In genomic region chr1:76635784-76636183, GRCh38 we compare ENCODE assay signal across 20 cellular contexts.
DNase-seq lines count a peak whose midpoint lies in the region; ATAC-seq and TF ChIP-seq lines count a peak whose summit lies in the region.
"Had no signal": no experiment of that assay in that cellular context is flagged by ENCODE, and none has a peak within 500 bp of the region (broad histone marks: within the 10 kb centered on the region; RNA-seq: fewer than 3 reads in every experiment).

No MANE protein-coding gene starts in this region.

- no peak overlapping the region for H2AK9ac ChIP-seq in IMR-90 (replicated peaks; ENCODE audit: low read depth, low read length, poor library complexity)

- CTCF ChIA-PET in IMR-90 (lab: Yijun Ruan, JAX) = interaction anchor here (0.6 kb wide), 1 partner anchor 481 kb away, joined by 3 read pairs; no protein-coding TSS in a partner anchor

- H3K4me1 Mint-ChIP-seq in osteocyte (ENCODE audit: unreplicated experiment) = peaks cover 18% of the 10 kb centered on the region

- H3K4me2 ChIP-seq in IMR-90 (ENCODE audit: low read depth, low read length) = no peak overlapping the region
- no peak overlapping the region for H3K4me2 ChIP-seq in Karpas-422 (ENCODE audit: low read depth, low read length, poor library complexity, severe bottlenecking)

- no peaks in the 10 kb centered on the region for H3K36me3 ChIP-seq in IMR-90 (ENCODE audit: control insufficient read depth, insufficient read depth, low read length)
- no peaks in the 10 kb centered on the region for H3K36me3 ChIP-seq in Karpas-422 (ENCODE audit: insufficient read depth, low read length)
- H3K36me3 ChIP-seq: SJCRH30 had no signal

- intact Hi-C loops in IMR-90 (cut with micrococcal nuclease) = no loop called here

- H3K14ac ChIP-seq in IMR-90 (replicated peaks; ENCODE audit: low read depth, low read length) = no peak overlapping the region

- no peak overlapping the region for H2BK15ac ChIP-seq in IMR-90 (ENCODE audit: low read depth, low read length)

- peak; percentile 26 for DNase-seq in ELR (ENCODE audit: low read depth)
- no peak for DNase-seq in IMR-90
- DNase-seq in dedifferentiated amniotic fluid mesenchymal stem cell (ENCODE audit: extremely low spot score) = peak; percentile 54
- DNase-seq in osteocyte (ENCODE audit: extremely low spot score, unreplicated experiment) = no peak
- no peak for DNase-seq in Karpas-422
- no peak for DNase-seq in NOMO-1 treated with dmso at 0.1 percent for 144 hours (lab: John Stamatoyannopoulos, UW; ENCODE audit: unreplicated experiment)
- DNase-seq: ACHN; C1 segment of cervical spinal cord; CD8-positive, alpha-beta memory T cell; DMS79; KG1; NCI-H1048; NCI-H1436; NCI-H2029 treated with DMSO at 0.1 percent for 48 hours; NCI-H2171; NCI-H526; SJCRH30 had no signal

- H2BK20ac ChIP-seq in IMR-90 (ENCODE audit: low read depth, low read length) = no peak overlapping the region

- no peak overlapping the region for H4K8ac ChIP-seq in IMR-90 (ENCODE audit: low read depth in 2 of 2, low read length in 2 of 2)

- ATAC-seq in IMR-90 (ENCODE audit: low read depth) = peak; percentile 29; the same call in 1 of the 2 replicates
- no peak for ATAC-seq in HG03135 (IDR thresholded peaks at IDR 0.05; ENCODE audit: unreplicated experiment)
- ATAC-seq: HCT116, HepG2 had no signal

- no peak overlapping the region for H3K27ac Mint-ChIP-seq in osteocyte (ENCODE audit: unreplicated experiment)
- H3K27ac Mint-ChIP-seq: CD8-positive, alpha-beta memory T cell had no signal

- no peak overlapping the region for H3K4me3 Mint-ChIP-seq in osteocyte (ENCODE audit: unreplicated experiment)

- WGBS in IMR-90 (ENCODE audit: extremely low coverage in 2 of 2, insufficient read length in 1 of 2), 2 experiments = no CpG with 5 or more reads among the region's 2 CpGs

- no peak overlapping the region for H3K18ac ChIP-seq in IMR-90 (ENCODE audit: low read depth, low read length)

- TF ChIP-seq CTCF in IMR-90 (conservative IDR thresholded peaks at IDR 0.05; ENCODE audit: low read depth, low read length) (no peak), osteocyte (IDR thresholded peaks at IDR 0.05) (no peak)

- no peak overlapping the region for H4K5ac ChIP-seq in IMR-90 (ENCODE audit: low read depth, low read length)

- in situ Hi-C loops in IMR-90 (cut with MboI; ENCODE audit: low sequenced_read_pairs) = no loop called here

- H2BK120ac ChIP-seq in IMR-90 (ENCODE audit: low read depth, low read length) = no peak overlapping the region

- no peaks in the 10 kb centered on the region for H3K9me1 ChIP-seq in IMR-90 (ENCODE audit: insufficient read depth, low read length)

- H3K79me1 ChIP-seq in IMR-90 (ENCODE audit: low read depth in 1 of 2, low read length in 2 of 2) = no peaks in the 10 kb centered on the region

- dilution Hi-C loops in IMR-90 (cut with HindIII; ENCODE audit: low sequenced_read_pairs, unreplicated experiment) = no loop called here

- H3K36me3 Mint-ChIP-seq in osteocyte (ENCODE audit: unreplicated experiment) = no peaks in the 10 kb centered on the region
- H3K36me3 Mint-ChIP-seq: CD8-positive, alpha-beta memory T cell had no signal

- H3K27ac ChIP-seq in IMR-90 (ENCODE audit: insufficient read depth, low read length) = no peak overlapping the region
- H3K27ac ChIP-seq in Karpas-422 (ENCODE audit: low read length) = no peak overlapping the region
- H3K27ac ChIP-seq: SJCRH30 had no signal

- no peak overlapping the region for H2BK5ac ChIP-seq in IMR-90 (ENCODE audit: low read depth, low read length, poor library complexity, severe bottlenecking)

- H3K4me3 ChIP-seq in IMR-90 (ENCODE audit: insufficient read depth, low read depth, low read length) (no peak overlapping the region), Karpas-422 (ENCODE audit: low read length) (no peak overlapping the region)
- H3K4me3 ChIP-seq: SJCRH30 had no signal

- POLR2A ChIA-PET in IMR-90 (lab: Charles Lee; ENCODE audit: unreplicated experiment) = no interaction called here

- H2AK5ac ChIP-seq in IMR-90 (ENCODE audit: low read depth, low read length) = no peak overlapping the region

- no peaks in the 10 kb centered on the region for H3K79me2 ChIP-seq in Karpas-422 (ENCODE audit: low read length)

- H2AFZ ChIP-seq in IMR-90 (replicated peaks; ENCODE audit: low read length, poor library complexity) (no peak overlapping the region), Karpas-422 (ENCODE audit: low read length) (no peak overlapping the region)

- H3K9me3 Mint-ChIP-seq in osteocyte (ENCODE audit: unreplicated experiment) = no peaks in the 10 kb centered on the region

- no peak for TF ChIP-seq POLR2A in IMR-90 (IDR thresholded peaks at IDR 0.05; ENCODE audit: low read depth, low read length)

- H3K23ac ChIP-seq in IMR-90 (ENCODE audit: low read depth, low read length) = no peak overlapping the region

- H3K9me3 ChIP-seq in IMR-90 (ENCODE audit: control insufficient read depth, insufficient read depth, low read length) (no peaks in the 10 kb centered on the region), Karpas-422 (ENCODE audit: low read length) (no peaks in the 10 kb centered on the region)
- H3K9me3 ChIP-seq: SJCRH30 had no signal

- H3K4me1 ChIP-seq in IMR-90 (ENCODE audit: control insufficient read depth, insufficient read depth, low read length) (no peaks in the 10 kb centered on the region), Karpas-422 (ENCODE audit: low read length) (no peaks in the 10 kb centered on the region)
- H3K4me1 ChIP-seq: SJCRH30 had no signal

- H3K27me3 Mint-ChIP-seq in osteocyte (ENCODE audit: unreplicated experiment) = no peaks in the 10 kb centered on the region

- no peak for TF ChIP-seq RAD21 in IMR-90 (IDR thresholded peaks at IDR 0.05; ENCODE audit: low read length)

- no peak overlapping the region for H3K9ac ChIP-seq in IMR-90 (ENCODE audit: low read depth, low read length)
- H3K9ac ChIP-seq in Karpas-422 (ENCODE audit: low read length) = no peak overlapping the region

- no peak overlapping the region for H3K56ac ChIP-seq in IMR-90 (ENCODE audit: extremely low read depth, insufficient read depth, low read length)

- no peaks in the 10 kb centered on the region for H3K27me3 ChIP-seq in IMR-90 (ENCODE audit: control insufficient read depth, insufficient read depth, low read length)
- H3K27me3 ChIP-seq in Karpas-422 (ENCODE audit: low read length) = no peaks in the 10 kb centered on the region
- H3K27me3 ChIP-seq: SJCRH30 had no signal

- no TSS peak for BruUV-seq in IMR-90 (replicated peaks; lab: Mats Ljungman, UMichigan)

- H4K20me1 ChIP-seq in IMR-90 (ENCODE audit: insufficient read depth, low read length) (no peaks in the 10 kb centered on the region), Karpas-422 (ENCODE audit: insufficient read depth, low read depth, low read length) (no peaks in the 10 kb centered on the region)

- H4K91ac ChIP-seq in IMR-90 (ENCODE audit: insufficient read depth, low read depth, low read length) = no peak overlapping the region

- H3K9me2 ChIP-seq in Karpas-422 (replicated peaks; ENCODE audit: insufficient read depth, low read length) = no peaks in the 10 kb centered on the region

- no peak overlapping the region for H3K4ac ChIP-seq in IMR-90 (ENCODE audit: low read depth, low read length)

TF ChIP-seq in IMR-90, 13 proteins besides CTCF, POLR2A, EP300 and RAD21:
- TF ChIP-seq MAZ (IDR thresholded peaks at IDR 0.05; ENCODE audit: borderline replicate concordance, low read depth, low read length) (no peak), RCOR1 (IDR thresholded peaks at IDR 0.05; ENCODE audit: insufficient replicate concordance, low read length) (no peak), RFX5 (IDR thresholded peaks at IDR 0.05; ENCODE audit: low read depth, low read length) (no peak), BHLHE40 (IDR thresholded peaks at IDR 0.05; ENCODE audit: low read depth, low read length) (no peak), NFE2L2 (IDR thresholded peaks at IDR 0.05; ENCODE audit: low read depth, low read length) (no peak), CHD1 (IDR thresholded peaks at IDR 0.05; ENCODE audit: low read depth, low read length) (no peak), MAFK (IDR thresholded peaks at IDR 0.05; ENCODE audit: low read depth, low read length) (no peak), CEBPB (IDR thresholded peaks at IDR 0.05; ENCODE audit: low read depth, low read length) (no peak), USF2 (IDR thresholded peaks at IDR 0.05; ENCODE audit: low read depth, low read length) (no peak), MXI1 (IDR thresholded peaks at IDR 0.05; ENCODE audit: borderline replicate concordance, low read depth, low read length) (no peak), FOS (IDR thresholded peaks at IDR 0.05; ENCODE audit: low read depth, low read length) (no peak), SMC3 (IDR thresholded peaks at IDR 0.05; ENCODE audit: low read depth, low read length) (no peak), ELK1 (IDR thresholded peaks at IDR 0.05; ENCODE audit: borderline replicate concordance, low read depth, low read length) (no peak)

Comparison
In these comparisons a context has a peak if more than half of its experiments do, and no peak if none do; other contexts are left out.
1. DNase-seq: peak in ELR (single experiment) and dedifferentiated amniotic fluid mesenchymal stem cell (single experiment); none in IMR-90 (single experiment), osteocyte (single experiment), Karpas-422 (single experiment) and NOMO-1 treated with dmso at 0.1 percent for 144 hours (single experiment).